Comparison of ENCODE assay signal across 10 cellular contexts in the genomic region with DNA sequence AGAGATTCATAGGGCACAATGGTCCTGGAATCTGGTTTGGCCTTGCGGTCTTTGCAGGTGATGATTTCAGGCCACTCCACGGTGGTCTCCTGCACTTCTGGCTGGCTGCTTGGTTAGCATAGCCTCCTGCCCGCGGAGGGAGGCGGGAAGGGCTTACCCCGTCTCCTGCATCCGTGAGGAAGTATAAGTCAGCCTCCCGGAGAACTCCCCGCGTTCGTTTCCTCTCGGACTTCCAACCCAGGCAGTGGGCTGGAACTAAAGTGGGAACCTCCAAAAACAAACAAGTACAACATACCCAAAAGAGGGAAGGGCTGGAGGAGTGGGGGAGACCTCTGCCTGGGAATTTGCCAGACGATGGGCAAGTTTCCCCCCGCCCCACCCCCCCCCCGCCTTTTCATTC. TPM values are rescaled to one million over a fixed set of nuclear protein-coding genes. Genes with fewer than 3 reads are reported as not detected.
DNase-seq lines count a peak whose midpoint lies in the region; ATAC-seq and TF ChIP-seq lines count a peak whose summit lies in the region.
"Had no signal": no experiment of that assay in that cellular context is flagged by ENCODE, and none has a peak within 500 bp of the region (broad histone marks: within the 10 kb centered on the region; RNA-seq: fewer than 3 reads in every experiment).

No MANE protein-coding gene starts in this region.

- TF ChIP-seq CTCF in chondrocyte (IDR thresholded peaks at IDR 0.05) (no peak), left lung (IDR thresholded peaks at IDR 0.05) (no peak), thyroid gland (IDR thresholded peaks at IDR 0.05) (no peak)

- ATAC-seq in left lung (no peak), HG03521 (IDR thresholded peaks at IDR 0.05; ENCODE audit: unreplicated experiment) (no peak), HG03135 (IDR thresholded peaks at IDR 0.05; ENCODE audit: unreplicated experiment) (no peak)
- no peak for ATAC-seq in effector memory CD8-positive, alpha-beta T cell (replicated peaks)
- ATAC-seq: stimulated activated naive CD8-positive, alpha-beta T cell treated with anti-CD3 and anti-CD28 coated beads, Interleukin-15, amount 100 ng/mL, for 72 hours had no signal

- peak overlapping the region; percentile 98 for H3K27ac Mint-ChIP-seq in chondrocyte (ENCODE audit: unreplicated experiment)
- H3K27ac Mint-ChIP-seq in effector memory CD8-positive, alpha-beta T cell = no peak overlapping the region
- H3K27ac Mint-ChIP-seq: stimulated activated naive CD8-positive, alpha-beta T cell treated with anti-CD3 and anti-CD28 coated beads, Interleukin-15, amount 100 ng/mL, for 72 hours had no signal

- no peak for TF ChIP-seq POLR2A in thyroid gland (IDR thresholded peaks at IDR 0.05)

- H3K27ac ChIP-seq in left lung (peak overlapping the region; percentile 61 to 95), thyroid gland (peak overlapping the region; percentile 86 to 99 (median 99))

- H3K27me3 ChIP-seq in left lung = peaks cover 0 to 62% of the 10 kb centered on the region in 2 donors
- H3K27me3 ChIP-seq in thyroid gland = no peaks in the 10 kb centered on the region

- 12 to 22% methylated on average over 14 to 15 of the region's 15 CpGs for WGBS in thyroid gland, 2 donors

- H3K9me3 ChIP-seq in left lung (no peaks in the 10 kb centered on the region), thyroid gland (no peaks in the 10 kb centered on the region)

- peak overlapping the region; percentile 93 for H3K4me3 Mint-ChIP-seq in chondrocyte (ENCODE audit: unreplicated experiment)
- H3K4me3 Mint-ChIP-seq in effector memory CD8-positive, alpha-beta T cell = peak overlapping the region in 1 of 2 donors; percentile 77

- H3K9me3 Mint-ChIP-seq in chondrocyte (ENCODE audit: low read depth) = no peaks in the 10 kb centered on the region
- no peaks in the 10 kb centered on the region for H3K9me3 Mint-ChIP-seq in effector memory CD8-positive, alpha-beta T cell
- H3K9me3 Mint-ChIP-seq: stimulated activated naive CD8-positive, alpha-beta T cell treated with anti-CD3 and anti-CD28 coated beads, Interleukin-15, amount 100 ng/mL, for 72 hours had no signal

- peaks cover 8 to 58% of the 10 kb centered on the region in 2 donors for H3K4me1 ChIP-seq in left lung
- H3K4me1 ChIP-seq in thyroid gland = peaks cover 28 to 30% of the 10 kb centered on the region in 2 donors

- peaks cover 56% of the 10 kb centered on the region for H3K4me1 Mint-ChIP-seq in chondrocyte (ENCODE audit: low read depth)
- H3K4me1 Mint-ChIP-seq in effector memory CD8-positive, alpha-beta T cell (ENCODE audit: low read depth in 2 of 2) = peaks cover 11 to 18% of the 10 kb centered on the region in 2 donors

- DNase-seq in HT1080 (ENCODE audit: low read depth) (peak; percentile 79), chondrocyte (ENCODE audit: low spot score) (no peak), left lung (no peak), thyroid gland (peak; percentile 42 to 52), NCI-H1930 (lab: John Stamatoyannopoulos, UW) (no peak)
- no peak for DNase-seq in effector memory CD8-positive, alpha-beta T cell
- DNase-seq: activated CD4-positive, alpha-beta T cell treated with anti-CD3 and anti-CD28 coated beads, Interleukin-2, amount 50 U/mL, for 4 hours; stimulated activated naive CD8-positive, alpha-beta T cell treated with anti-CD3 and anti-CD28 coated beads, Interleukin-15, amount 100 ng/mL, for 72 hours had no signal

- peaks cover 0 to 9% of the 10 kb centered on the region in 2 donors for H3K36me3 ChIP-seq in left lung
- H3K36me3 ChIP-seq in thyroid gland = peaks cover 7 to 20% of the 10 kb centered on the region in 2 donors

- intact Hi-C loops in left lung (cut with DNase I) (loop anchor here in 1 of 2 donors (10.0 kb wide), 2 partner anchors 115 to 275 kb away; no protein-coding TSS in a partner anchor), thyroid gland (cut with DNase I) (loop anchor here (10.0 kb wide), 2 partner anchors 115 to 275 kb away; no protein-coding TSS in a partner anchor)

- H3K4me3 ChIP-seq in left lung = peak overlapping the region in 1 of 2 donors; percentile 56
- H3K4me3 ChIP-seq in thyroid gland (replicated peaks in 1 of 3) = peak overlapping the region in 1 of 3 donors; percentile 26

- peaks cover 33% of the 10 kb centered on the region for H3K36me3 Mint-ChIP-seq in chondrocyte (ENCODE audit: low read depth)
- H3K36me3 Mint-ChIP-seq in effector memory CD8-positive, alpha-beta T cell (ENCODE audit: insufficient read depth) = no peaks in the 10 kb centered on the region

- H3K27me3 Mint-ChIP-seq in chondrocyte (ENCODE audit: low read depth) = no peaks in the 10 kb centered on the region
- H3K27me3 Mint-ChIP-seq in effector memory CD8-positive, alpha-beta T cell = peaks cover 77 to 91% of the 10 kb centered on the region in 2 donors

RNA-seq across cellular contexts. Expression of a gene that starts 0.9 kb away (rescaled TPM):
- 22.9 and 38.1 TPM in 2 replicates for total RNA-seq in HT1080 (2014; rRNA removed; shearing (Covaris generic))
- polyA plus RNA-seq in HT1080 (2015; cell fraction: cytosol; rRNA removed) = 367 and 414 TPM in 2 replicates
- polyA plus RNA-seq in HT1080 (2015; cell fraction: nucleus; rRNA removed) = 987 and 1,103 TPM in 2 replicates
- total RNA-seq in chondrocyte (523 to 556 TPM (median 539 TPM) in 3 replicates), left lung (100 to 1,000 TPM; 163 to 554 TPM), thyroid gland (10 to 100 TPM; 20.6 to 63.4 (median 47.6) TPM)

Comparison
In these comparisons a context has a peak if more than half of its experiments do, and no peak if none do; other contexts are left out.
1. DNase-seq: peak in HT1080 (single experiment) and thyroid gland (2 of 2); none in chondrocyte (single experiment), left lung (0 of 2), NCI-H1930 (0 of 2) and effector memory CD8-positive, alpha-beta T cell (0 of 3).